ENCODE assay signal across 14 cellular contexts in genomic region chr12:111384596-111384995, GRCh38. TPM values are rescaled to one million over a fixed set of nuclear protein-coding genes. Genes with fewer than 3 reads are reported as not detected.
DNase-seq lines count a peak whose midpoint lies in the region; ATAC-seq and TF ChIP-seq lines count a peak whose summit lies in the region.
"Had no signal": no experiment of that assay in that cellular context is flagged by ENCODE, and none has a peak within 500 bp of the region (broad histone marks: within the 10 kb centered on the region; RNA-seq: fewer than 3 reads in every experiment).

No MANE protein-coding gene starts in this region.

- H3K27ac ChIP-seq in prostate gland, result no peak overlapping the region
- H3K27ac ChIP-seq in psoas muscle, result no peak overlapping the region

- no peaks in the 10 kb centered on the region for H3K27me3 ChIP-seq in prostate gland (replicated peaks; ENCODE audit: insufficient read depth)
- no peaks in the 10 kb centered on the region for H3K27me3 ChIP-seq in psoas muscle (ENCODE audit: insufficient read depth in 3 of 3, low read length in 2 of 3)

- no peaks in the 10 kb centered on the region for H3K36me3 ChIP-seq in prostate gland
- no peaks in the 10 kb centered on the region for H3K36me3 ChIP-seq in psoas muscle (ENCODE audit: insufficient read depth in 1 of 2, low read depth in 1 of 2)

- ATAC-seq in GM18502 (IDR thresholded peaks at IDR 0.05; ENCODE audit: poor library complexity, unreplicated experiment) (no peak), psoas muscle (no peak)
- ATAC-seq: CD8-positive, alpha-beta T cell; HepG2 had no signal

- H3K9me3 ChIP-seq in prostate gland (no peaks in the 10 kb centered on the region), psoas muscle (no peaks in the 10 kb centered on the region)

- H3K4me1 ChIP-seq in prostate gland (replicated peaks) (no peaks in the 10 kb centered on the region), psoas muscle (no peaks in the 10 kb centered on the region)

- 38% methylated on average over 5 of the region's 5 CpGs for WGBS in prostate gland
- WGBS in psoas muscle, 3 donors, result 75 to 83% (median 80%) methylated on average over 5 of the region's 5 CpGs

- no peak for TF ChIP-seq CTCF in LNCaP clone FGC (IDR thresholded peaks at IDR 0.05; ENCODE audit: control insufficient read depth, extremely low read depth, insufficient read depth)
- no peak for TF ChIP-seq CTCF in epithelial cell of esophagus (IDR thresholded peaks at IDR 0.05; ENCODE audit: insufficient read depth, low read depth, low read length, missing control alignments)
- TF ChIP-seq CTCF in prostate gland (IDR thresholded peaks at IDR 0.05), result no peak
- no peak for TF ChIP-seq CTCF in psoas muscle (IDR thresholded peaks at IDR 0.05)

- DNase-seq in LNCaP clone FGC (ENCODE audit: low read depth) (peak; percentile 58), NCI-H69 (lab: John Stamatoyannopoulos, UW) (peak; percentile 19), epithelial cell of esophagus (ENCODE audit: low read depth) (peak; percentile 70), prostate gland (ENCODE audit: low spot score) (peak; percentile 62), psoas muscle (no peak)
- DNase-seq in stimulated activated CD4-positive, alpha-beta T cell treated with anti-CD3 and anti-CD28 coated beads, Interleukin-4, amount 100 ng/mL, for 1 hour, result no peak
- DNase-seq: CD8-positive, alpha-beta T cell; COR-L47; DMS153; GF-D8; HCEC 1CT; HFFc6 had no signal

- H3K4me3 ChIP-seq in LNCaP clone FGC (ENCODE audit: low read depth, low read length) (no peak overlapping the region), epithelial cell of esophagus (ENCODE audit: low read length) (no peak overlapping the region), prostate gland (no peak overlapping the region), psoas muscle (no peak overlapping the region)

- intact Hi-C loops in prostate gland (cut with DNase I) (no loop called here), psoas muscle (cut with DNase I) (no loop called here)

- TF ChIP-seq POLR2A in prostate gland (IDR thresholded peaks at IDR 0.05), result no peak

RNA-seq across cellular contexts. Expression of gene PHETA1, which starts 15.7 kb away (rescaled TPM):
- total RNA-seq in prostate gland (10 to 100 TPM; 11.5 to 29.9 TPM), psoas muscle (1 to 10 TPM; 5.3 to 7.0 (median 6.1) TPM)
- 10 to 100 TPM in 1 of 3 donors, 1 to 10 TPM in 2; 7.6 to 19.9 (median 8.2) TPM for polyA plus RNA-seq in psoas muscle

RNA-seq across cellular contexts. Expression of gene SH2B3, which starts 21.1 kb away (rescaled TPM):
- total RNA-seq in prostate gland (10 to 100 TPM; 13.3 to 34.8 TPM), psoas muscle (10 to 100 TPM; 10.5 to 25.0 (median 13.2) TPM)
- 10 to 100 TPM in 1 of 3 donors, 1 to 10 TPM in 2; 4.4 to 22.0 (median 6.4) TPM for polyA plus RNA-seq in psoas muscle

Comparison
In these comparisons a context has a peak if more than half of its experiments do, and no peak if none do; other contexts are left out.
1. DNase-seq: peak in LNCaP clone FGC (single experiment), NCI-H69 (single experiment), epithelial cell of esophagus (single experiment) and prostate gland (single experiment); none in psoas muscle (0 of 2) and stimulated activated CD4-positive, alpha-beta T cell treated with anti-CD3 and anti-CD28 coated beads, Interleukin-4, amount 100 ng/mL, for 1 hour (single experiment).